ENCODE assay signal across 13 cellular contexts in genomic region chr9:93252116-93252780, GRCh38.
DNase-seq lines count a peak whose midpoint lies in the region; ATAC-seq and TF ChIP-seq lines count a peak whose summit lies in the region.
"Had no signal": no experiment of that assay in that cellular context is flagged by ENCODE, and none has a peak within 500 bp of the region (broad histone marks: within the 10 kb centered on the region; RNA-seq: fewer than 3 reads in every experiment).

No MANE protein-coding gene starts in this region.

- H3K4me1 Mint-ChIP-seq in CD14-positive monocyte (no peaks in the 10 kb centered on the region), chondrocyte (ENCODE audit: low read depth) (peaks cover 5% of the 10 kb centered on the region)
- no peaks in the 10 kb centered on the region for H3K4me1 Mint-ChIP-seq in activated T-cell treated with anti-CD3 and anti-CD28 coated beads, Interleukin-2, amount 50 U/mL, for 72 hours (ENCODE audit: low read depth)

- intact Hi-C loops in CD14-positive monocyte (cut with micrococcal nuclease): loop anchor here in 1 of 2 donors (10.0 kb wide), 1 partner anchor 437 kb away; no protein-coding TSS in a partner anchor
- intact Hi-C loops in posterior vena cava (cut with DNase I): no loop called here

- DNase-seq in CD14-positive monocyte (ENCODE audit: low spot score): peak; percentile 33
- DNase-seq in chondrocyte (ENCODE audit: low spot score): peak; percentile 61
- DNase-seq in islet precursor cell: peak; percentile 33
- peak; percentile 53 for DNase-seq in posterior vena cava (ENCODE audit: low spot score)
- no peak for DNase-seq in activated T-cell treated with anti-CD3 and anti-CD28 coated beads, Interleukin-2, amount 50 U/mL, for 72 hours
- DNase-seq in NCI-H2107 treated with DMSO at 0.1 percent for 48 hours (lab: John Stamatoyannopoulos, UW; ENCODE audit: unreplicated experiment): no peak
- DNase-seq: GOT3, NCI-H1105, NCI-H1694 treated with DMSO at 0.1 percent for 48 hours, NCI-H446 treated with DMSO at 0.1 percent for 48 hours, NCI-H748 treated with DMSO at 0.1 percent for 48 hours, RPMI8226 had no signal

- no peak for TF ChIP-seq CTCF in CD14-positive monocyte (IDR thresholded peaks at IDR 0.05)
- TF ChIP-seq CTCF in chondrocyte (IDR thresholded peaks at IDR 0.05): no peak

- no peak for ATAC-seq in HG03025 (IDR thresholded peaks at IDR 0.05; ENCODE audit: low FRiP score, unreplicated experiment)
- no peak for ATAC-seq in activated T-cell treated with anti-CD3 and anti-CD28 coated beads, Interleukin-2, amount 50 U/mL, for 72 hours (replicated peaks in 1 of 2)

- no peak overlapping the region for H3K27ac Mint-ChIP-seq in CD14-positive monocyte
- no peak overlapping the region for H3K27ac Mint-ChIP-seq in chondrocyte (ENCODE audit: unreplicated experiment)
- no peak overlapping the region for H3K27ac Mint-ChIP-seq in activated T-cell treated with anti-CD3 and anti-CD28 coated beads, Interleukin-2, amount 50 U/mL, for 72 hours

- H3K4me3 Mint-ChIP-seq in CD14-positive monocyte: no peak overlapping the region
- no peak overlapping the region for H3K4me3 Mint-ChIP-seq in chondrocyte (ENCODE audit: unreplicated experiment)
- no peak overlapping the region for H3K4me3 Mint-ChIP-seq in activated T-cell treated with anti-CD3 and anti-CD28 coated beads, Interleukin-2, amount 50 U/mL, for 72 hours

- H3K36me3 Mint-ChIP-seq in CD14-positive monocyte: no peaks in the 10 kb centered on the region
- H3K36me3 Mint-ChIP-seq in chondrocyte (ENCODE audit: low read depth): no peaks in the 10 kb centered on the region
- H3K36me3 Mint-ChIP-seq in activated T-cell treated with anti-CD3 and anti-CD28 coated beads, Interleukin-2, amount 50 U/mL, for 72 hours (ENCODE audit: insufficient read depth in 2 of 2): no peaks in the 10 kb centered on the region

- H3K27me3 Mint-ChIP-seq in CD14-positive monocyte (ENCODE audit: low read depth in 3 of 3) (peaks cover 8 to 29% (median 8%) of the 10 kb centered on the region in 3 donors), chondrocyte (ENCODE audit: low read depth) (no peaks in the 10 kb centered on the region)
- H3K27me3 Mint-ChIP-seq in activated T-cell treated with anti-CD3 and anti-CD28 coated beads, Interleukin-2, amount 50 U/mL, for 72 hours (ENCODE audit: low read depth): no peaks in the 10 kb centered on the region

- H3K9me3 Mint-ChIP-seq in CD14-positive monocyte: no peaks in the 10 kb centered on the region
- no peaks in the 10 kb centered on the region for H3K9me3 Mint-ChIP-seq in chondrocyte (ENCODE audit: low read depth)
- no peaks in the 10 kb centered on the region for H3K9me3 Mint-ChIP-seq in activated T-cell treated with anti-CD3 and anti-CD28 coated beads, Interleukin-2, amount 50 U/mL, for 72 hours

Comparison
In these comparisons a context has a peak if more than half of its experiments do, and no peak if none do; other contexts are left out.
1. DNase-seq: peak in CD14-positive monocyte (single experiment), chondrocyte (single experiment), islet precursor cell (single experiment) and posterior vena cava (single experiment); none in activated T-cell treated with anti-CD3 and anti-CD28 coated beads, Interleukin-2, amount 50 U/mL, for 72 hours (0 of 2) and NCI-H2107 treated with DMSO at 0.1 percent for 48 hours (single experiment).